ENCODE assay signal across 19 cellular contexts in the genomic region with DNA sequence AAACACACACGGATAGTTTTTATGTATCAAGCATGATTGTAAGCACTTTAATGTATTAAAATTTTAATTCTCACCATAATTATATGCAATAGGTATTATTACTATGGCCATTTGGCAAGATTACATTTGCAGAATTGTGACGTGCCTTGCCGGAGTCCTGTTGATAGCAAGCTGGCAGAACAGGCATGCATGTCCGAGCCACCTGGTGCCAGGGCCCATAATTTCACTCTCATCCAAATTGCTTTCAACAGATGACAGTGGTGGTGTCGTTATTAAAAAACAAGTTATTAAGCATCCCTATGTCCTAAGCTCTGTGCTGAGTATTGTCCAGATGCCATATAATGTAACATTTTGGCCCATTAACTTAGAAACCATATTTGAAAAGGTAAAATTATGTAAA.
"Had no signal": no experiment of that assay in that cellular context is flagged by ENCODE, and none has a peak within 500 bp of the region (broad histone marks: within the 10 kb centered on the region; RNA-seq: fewer than 3 reads in every experiment).

No MANE protein-coding gene starts in this region.

- H3K4me3 ChIP-seq: breast epithelium, K562, Peyer's patch had no signal

- H3K27ac ChIP-seq: breast epithelium, Peyer's patch, RWPE1 had no signal

- FAIRE-seq: K562 had no signal

- H3K36me3 ChIP-seq: breast epithelium, Peyer's patch had no signal

- DNase-seq: activated CD4-positive, alpha-beta T cell treated with anti-CD3 and anti-CD28 coated beads for 4 hours; activated CD4-positive, alpha-beta T cell treated with anti-CD3 and anti-CD28 coated beads, Interleukin-2, amount 50 U/mL, for 4 hours; activated CD8-positive, alpha-beta memory T cell treated with anti-CD3 and anti-CD28 coated beads, Interleukin-2, amount 50 U/mL, for 48 hours; activated CD8-positive, alpha-beta T cell treated with anti-CD3 and anti-CD28 coated beads, Interleukin-2, amount 10 ng/mL, durations not matched to agents 7 days and 5 days; activated T-cell treated with anti-CD3 and anti-CD28 coated beads, Interleukin-2, amount 50 U/mL, for 1 hour; aorta; central memory CD4-positive, alpha-beta T cell; Karpas-422; MM.1S; NCI-H1105; NCI-H1436 treated with DMSO at 0.1 percent for 48 hours; NCI-H1930; NCI-H345; NCI-H510A; Peyer's patch; SHP77 treated with DMSO at 0.1 percent for 48 hours had no signal

- H3K4me1 ChIP-seq: breast epithelium, Peyer's patch had no signal

- H3K27me3 ChIP-seq: breast epithelium, Peyer's patch had no signal
